ENCODE assay signal across 8 cellular contexts in genomic region chr13:98842858-98843481, GRCh38.
DNase-seq lines count a peak whose midpoint lies in the region; ATAC-seq and TF ChIP-seq lines count a peak whose summit lies in the region.

No MANE protein-coding gene starts in this region.

- H3K36me3 ChIP-seq in Caco-2 (ENCODE audit: control insufficient read depth, insufficient read depth, low read length) = no peaks in the 10 kb centered on the region
- H3K36me3 ChIP-seq in effector memory CD4-positive, alpha-beta T cell (ENCODE audit: control insufficient read depth, insufficient read depth, low read length) = peaks cover 23% of the 10 kb centered on the region
- H3K36me3 ChIP-seq in mesenchymal stem cell (ENCODE audit: control insufficient read depth in 1 of 2, insufficient read depth in 2 of 2, low read depth in 1 of 2, low read length in 2 of 2) = peaks cover 11 to 14% of the 10 kb centered on the region in 2 experiments

- H3K14ac ChIP-seq in mesenchymal stem cell (ENCODE audit: low read length in 2 of 2) = no peak overlapping the region

- TF ChIP-seq CTCF in Caco-2 (IDR thresholded peaks at IDR 0.05; ENCODE audit: insufficient read depth in 1 of 2, low read depth in 1 of 2, low read length in 1 of 2, severe bottlenecking in 1 of 2, unreplicated experiment in 1 of 2) = peak; percentile 89 to 94

- H3K9me3 Mint-ChIP-seq in Caco-2 (ENCODE audit: unreplicated experiment) = no peaks in the 10 kb centered on the region
- H3K9me3 Mint-ChIP-seq in activated CD4-positive, alpha-beta memory T cell treated with anti-CD3 and anti-CD28 coated beads, Interleukin-2, amount 10 ng/mL, durations not matched to agents 7 days and 5 days = no peaks in the 10 kb centered on the region

- H2BK120ac ChIP-seq in mesenchymal stem cell (ENCODE audit: low read depth, low read length) = no peak overlapping the region

- no peaks in the 10 kb centered on the region for H3K79me1 ChIP-seq in mesenchymal stem cell (replicated peaks; ENCODE audit: low read length, poor library complexity, severe bottlenecking)

- no peak overlapping the region for H2AK5ac ChIP-seq in mesenchymal stem cell (ENCODE audit: low read length, severe bottlenecking)

- H3K9me3 ChIP-seq in Caco-2 = no peaks in the 10 kb centered on the region
- H3K9me3 ChIP-seq in effector memory CD4-positive, alpha-beta T cell (ENCODE audit: control insufficient read depth, low read length) = no peaks in the 10 kb centered on the region
- no peaks in the 10 kb centered on the region for H3K9me3 ChIP-seq in mesenchymal stem cell (ENCODE audit: control insufficient read depth, low read length)

- H3K9ac ChIP-seq in mesenchymal stem cell (ENCODE audit: low read length) = no peak overlapping the region

- POLR2A ChIA-PET in Caco-2 (lab: Charles Lee) = no interaction called here
- POLR2A ChIA-PET in activated CD4-positive, alpha-beta memory T cell treated with anti-CD3 and anti-CD28 coated beads, Interleukin-2, amount 10 ng/mL, durations not matched to agents 7 days and 5 days (lab: Charles Lee) = no interaction called here

- no peak overlapping the region for H3K27ac Mint-ChIP-seq in Caco-2 (ENCODE audit: unreplicated experiment)
- no peak overlapping the region for H3K27ac Mint-ChIP-seq in activated CD4-positive, alpha-beta memory T cell treated with anti-CD3 and anti-CD28 coated beads, Interleukin-2, amount 10 ng/mL, durations not matched to agents 7 days and 5 days

- no peak overlapping the region for H2AFZ ChIP-seq in mesenchymal stem cell (ENCODE audit: low read depth, low read length)

- peaks cover 6% of the 10 kb centered on the region; the same call in 1 of the 2 replicates for H3K4me1 ChIP-seq in Caco-2
- no peaks in the 10 kb centered on the region for H3K4me1 ChIP-seq in effector memory CD4-positive, alpha-beta T cell (ENCODE audit: control insufficient read depth, insufficient read depth, low read length, poor library complexity, severe bottlenecking)
- H3K4me1 ChIP-seq in mesenchymal stem cell (ENCODE audit: control insufficient read depth, insufficient read depth, low read depth, low read length) = peaks cover 1% of the 10 kb centered on the region

- H2BK12ac ChIP-seq in mesenchymal stem cell (ENCODE audit: low read length in 2 of 2) = no peak overlapping the region

- BruUV-seq in Caco-2 (replicated peaks; lab: Mats Ljungman, UMichigan) = no TSS peak

- CTCF ChIA-PET in Caco-2 (lab: Charles Lee) = interaction anchor here (0.6 to 1.7 kb wide), 5 partner anchors 21 to 191 kb away, joined by 3 to 5 read pairs (median 3); no protein-coding TSS in a partner anchor
- CTCF ChIA-PET in activated CD4-positive, alpha-beta memory T cell treated with anti-CD3 and anti-CD28 coated beads, Interleukin-2, amount 10 ng/mL, durations not matched to agents 7 days and 5 days (lab: Charles Lee) = interaction anchor here (0.6 to 2.4 kb wide), 22 partner anchors 9 to 635 kb away, joined by 3 to 13 read pairs (median 3); no protein-coding TSS in a partner anchor

- peaks cover 19% of the 10 kb centered on the region for H3K4me1 Mint-ChIP-seq in Caco-2 (ENCODE audit: low read depth, unreplicated experiment)
- H3K4me1 Mint-ChIP-seq in activated CD4-positive, alpha-beta memory T cell treated with anti-CD3 and anti-CD28 coated beads, Interleukin-2, amount 10 ng/mL, durations not matched to agents 7 days and 5 days = peaks cover 4% of the 10 kb centered on the region

- H3K4me3 Mint-ChIP-seq in Caco-2 (ENCODE audit: unreplicated experiment) = no peak overlapping the region
- H3K4me3 Mint-ChIP-seq in activated CD4-positive, alpha-beta memory T cell treated with anti-CD3 and anti-CD28 coated beads, Interleukin-2, amount 10 ng/mL, durations not matched to agents 7 days and 5 days = no peak overlapping the region

- H3K4me3 ChIP-seq in Caco-2 (ENCODE audit: low read depth, low read length) (no peak overlapping the region), mesenchymal stem cell (ENCODE audit: insufficient read depth in 1 of 2, low read depth in 1 of 2, low read length in 2 of 2) (no peak overlapping the region)
- no peak overlapping the region for H3K4me3 ChIP-seq in effector memory CD4-positive, alpha-beta T cell (ENCODE audit: insufficient read depth, low read depth, low read length, poor library complexity, severe bottlenecking)

- no peaks in the 10 kb centered on the region for H3K27me3 Mint-ChIP-seq in Caco-2 (ENCODE audit: insufficient read depth, unreplicated experiment)
- no peaks in the 10 kb centered on the region for H3K27me3 Mint-ChIP-seq in activated CD4-positive, alpha-beta memory T cell treated with anti-CD3 and anti-CD28 coated beads, Interleukin-2, amount 10 ng/mL, durations not matched to agents 7 days and 5 days

- H3K27me3 ChIP-seq in Caco-2 (replicated peaks; ENCODE audit: control insufficient read depth, insufficient read depth, low read length) = no peaks in the 10 kb centered on the region
- H3K27me3 ChIP-seq in effector memory CD4-positive, alpha-beta T cell (replicated peaks; ENCODE audit: control insufficient read depth, insufficient read depth, low read length, poor library complexity, severe bottlenecking) = no peaks in the 10 kb centered on the region
- no peaks in the 10 kb centered on the region for H3K27me3 ChIP-seq in mesenchymal stem cell (ENCODE audit: control insufficient read depth in 1 of 2, insufficient read depth in 1 of 2, low read length in 2 of 2)

- intact Hi-C loops in Caco-2 (cut with micrococcal nuclease; ENCODE audit: unreplicated experiment) = loop anchor here (1.0 to 10.0 kb wide), 8 partner anchors 20 to 986 kb away; partner anchors contain the start of gene SLC15A1

- H3K4me2 ChIP-seq in mesenchymal stem cell (ENCODE audit: low read length, poor library complexity, severe bottlenecking) = no peak overlapping the region

- no peak overlapping the region for H2BK15ac ChIP-seq in mesenchymal stem cell (ENCODE audit: low read depth, poor library complexity, severe bottlenecking)

- DNase-seq in Caco-2 = peak; percentile 81 to 85
- peak; percentile 72 for DNase-seq in NCI-H774 (lab: John Stamatoyannopoulos, UW)
- DNase-seq in activated CD4-positive, alpha-beta memory T cell treated with anti-CD3 and anti-CD28 coated beads, Interleukin-2, amount 10 ng/mL, durations not matched to agents 7 days and 5 days = peak; percentile 70
- DNase-seq in effector memory CD4-positive, alpha-beta T cell = peak; percentile 6 to 26 (median 13)
- DNase-seq in mesenchymal stem cell = peak; percentile 76
- DNase-seq in stimulated activated CD8-positive, alpha-beta memory T cell treated with anti-CD3 and anti-CD28 coated beads, Interleukin-7, amount 100 ng/mL, for 48 hours (ENCODE audit: extremely low read depth in 1 of 2, low read depth in 1 of 2) = peak; percentile 26 to 43

- no peak overlapping the region for H4K91ac ChIP-seq in mesenchymal stem cell (ENCODE audit: low read length)

- H3K36me3 Mint-ChIP-seq in Caco-2 (ENCODE audit: insufficient read depth, unreplicated experiment) = peaks cover 81% of the 10 kb centered on the region
- H3K36me3 Mint-ChIP-seq in activated CD4-positive, alpha-beta memory T cell treated with anti-CD3 and anti-CD28 coated beads, Interleukin-2, amount 10 ng/mL, durations not matched to agents 7 days and 5 days (ENCODE audit: low read depth) = peaks cover 34% of the 10 kb centered on the region

- H4K8ac ChIP-seq in mesenchymal stem cell (ENCODE audit: low read length) = no peak overlapping the region

- no peak overlapping the region for H2BK5ac ChIP-seq in mesenchymal stem cell (ENCODE audit: low read depth, low read length, poor library complexity, severe bottlenecking)

- H3K4ac ChIP-seq in mesenchymal stem cell (ENCODE audit: low read depth in 1 of 2, low read length in 2 of 2) = no peak overlapping the region

- H3K18ac ChIP-seq in mesenchymal stem cell (ENCODE audit: low read depth in 1 of 2, low read length in 2 of 2) = no peak overlapping the region

- WGBS in mesenchymal stem cell = 39% methylated on average over 4 of the region's 5 CpGs

- no peak overlapping the region for H3K23ac ChIP-seq in mesenchymal stem cell (ENCODE audit: low read length in 2 of 2)

- no peak overlapping the region for H3K27ac ChIP-seq in effector memory CD4-positive, alpha-beta T cell (ENCODE audit: insufficient read depth, low read length, poor library complexity, severe bottlenecking)
- no peak overlapping the region for H3K27ac ChIP-seq in mesenchymal stem cell (ENCODE audit: low read length, poor library complexity, severe bottlenecking)

- ATAC-seq in GM19463 (IDR thresholded peaks at IDR 0.05; ENCODE audit: unreplicated experiment) = peak; percentile 91
- peak; percentile 71 for ATAC-seq in HG03558 (IDR thresholded peaks at IDR 0.05; ENCODE audit: extremely low read depth, unreplicated experiment)

Comparison
In these comparisons a context has a peak if more than half of its experiments do, and no peak if none do; other contexts are left out.
1. DNase-seq: peak in every context shown above with its lines; median percentile 83 in Caco-2; 76 in mesenchymal stem cell; 72 in NCI-H774; 70 in activated CD4-positive, alpha-beta memory T cell treated with anti-CD3 and anti-CD28 coated beads, Interleukin-2, amount 10 ng/mL, durations not matched to agents 7 days and 5 days; 34 in stimulated activated CD8-positive, alpha-beta memory T cell treated with anti-CD3 and anti-CD28 coated beads, Interleukin-7, amount 100 ng/mL, for 48 hours; 13 in effector memory CD4-positive, alpha-beta T cell.